1 cellular context compared by ENCODE assay signal in genomic region chr5:40654377-40655006, GRCh38.
TF ChIP-seq lines count a peak whose summit lies in the region.

No MANE protein-coding gene starts in this region.

TF ChIP-seq in A549, 52 proteins besides CTCF, POLR2A, EP300 and RAD21 (continued from another document):
- no peak for TF ChIP-seq REST (IDR thresholded peaks at IDR 0.05)
- TF ChIP-seq TFCP2L1 (CRISPR knock-in tag; IDR thresholded peaks at IDR 0.05) = no peak
- TF ChIP-seq HDAC2 (IDR thresholded peaks at IDR 0.05) = no peak
- TF ChIP-seq, protein P1, sequence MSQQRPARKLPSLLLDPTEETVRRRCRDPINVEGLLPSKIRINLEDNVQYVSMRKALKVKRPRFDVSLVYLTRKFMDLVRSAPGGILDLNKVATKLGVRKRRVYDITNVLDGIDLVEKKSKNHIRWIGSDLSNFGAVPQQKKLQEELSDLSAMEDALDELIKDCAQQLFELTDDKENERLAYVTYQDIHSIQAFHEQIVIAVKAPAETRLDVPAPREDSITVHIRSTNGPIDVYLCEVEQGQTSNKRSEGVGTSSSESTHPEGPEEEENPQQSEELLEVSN (IDR thresholded peaks at IDR 0.05; ENCODE audit: borderline replicate concordance, low read depth) = no peak
- no peak for TF ChIP-seq NFE2L2 (conservative IDR thresholded peaks at IDR 0.05; ENCODE audit: low read length)
- TF ChIP-seq, protein P2, sequence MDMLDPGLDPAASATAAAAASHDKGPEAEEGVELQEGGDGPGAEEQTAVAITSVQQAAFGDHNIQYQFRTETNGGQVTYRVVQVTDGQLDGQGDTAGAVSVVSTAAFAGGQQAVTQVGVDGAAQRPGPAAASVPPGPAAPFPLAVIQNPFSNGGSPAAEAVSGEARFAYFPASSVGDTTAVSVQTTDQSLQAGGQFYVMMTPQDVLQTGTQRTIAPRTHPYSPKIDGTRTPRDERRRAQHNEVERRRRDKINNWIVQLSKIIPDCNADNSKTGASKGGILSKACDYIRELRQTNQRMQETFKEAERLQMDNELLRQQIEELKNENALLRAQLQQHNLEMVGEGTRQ (IDR thresholded peaks at IDR 0.05) = no peak
- no peak for TF ChIP-seq NR3C1 (IDR thresholded peaks at IDR 0.05)
- TF ChIP-seq RCOR1 (IDR thresholded peaks at IDR 0.05; ENCODE audit: low read depth, low read length) = no peak
